ENCODE assay signal across 1 cellular context in genomic region chr22:43101306-43101705, GRCh38.
TF ChIP-seq lines count a peak whose summit lies in the region.

No MANE protein-coding gene starts in this region.

TF ChIP-seq in liver, 16 proteins besides CTCF, POLR2A, EP300 and RAD21 (continued from another document):
- TF ChIP-seq, protein P1, sequence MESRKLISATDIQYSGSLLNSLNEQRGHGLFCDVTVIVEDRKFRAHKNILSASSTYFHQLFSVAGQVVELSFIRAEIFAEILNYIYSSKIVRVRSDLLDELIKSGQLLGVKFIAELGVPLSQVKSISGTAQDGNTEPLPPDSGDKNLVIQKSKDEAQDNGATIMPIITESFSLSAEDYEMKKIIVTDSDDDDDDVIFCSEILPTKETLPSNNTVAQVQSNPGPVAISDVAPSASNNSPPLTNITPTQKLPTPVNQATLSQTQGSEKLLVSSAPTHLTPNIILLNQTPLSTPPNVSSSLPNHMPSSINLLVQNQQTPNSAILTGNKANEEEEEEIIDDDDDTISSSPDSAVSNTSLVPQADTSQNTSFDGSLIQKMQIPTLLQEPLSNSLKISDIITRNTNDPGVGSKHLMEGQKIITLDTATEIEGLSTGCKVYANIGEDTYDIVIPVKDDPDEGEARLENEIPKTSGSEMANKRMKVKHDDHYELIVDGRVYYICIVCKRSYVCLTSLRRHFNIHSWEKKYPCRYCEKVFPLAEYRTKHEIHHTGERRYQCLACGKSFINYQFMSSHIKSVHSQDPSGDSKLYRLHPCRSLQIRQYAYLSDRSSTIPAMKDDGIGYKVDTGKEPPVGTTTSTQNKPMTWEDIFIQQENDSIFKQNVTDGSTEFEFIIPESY (IDR thresholded peaks at IDR 0.05), result no peak
- TF ChIP-seq GABPA (IDR thresholded peaks at IDR 0.05 in 1 of 2, conservative IDR thresholded peaks at IDR 0.05 in 1 of 2) (no peak), NR2F2 (IDR thresholded peaks at IDR 0.05) (peak; percentile 68), TAF1 (conservative IDR thresholded peaks at IDR 0.05) (no peak), HNF4A (conservative IDR thresholded peaks at IDR 0.05) (no peak), YY1 (IDR thresholded peaks at IDR 0.05) (peak; percentile 10), HNF4G (IDR thresholded peaks at IDR 0.05) (no peak), EGR1 (IDR thresholded peaks at IDR 0.05; ENCODE audit: low read depth in 2 of 2) (no peak), REST (IDR thresholded peaks at IDR 0.05) (no peak), JUND (IDR thresholded peaks at IDR 0.05) (no peak), FOXA2 (IDR thresholded peaks at IDR 0.05) (no peak)
- TF ChIP-seq, protein P2, sequence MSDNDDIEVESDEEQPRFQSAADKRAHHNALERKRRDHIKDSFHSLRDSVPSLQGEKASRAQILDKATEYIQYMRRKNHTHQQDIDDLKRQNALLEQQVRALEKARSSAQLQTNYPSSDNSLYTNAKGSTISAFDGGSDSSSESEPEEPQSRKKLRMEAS (IDR thresholded peaks at IDR 0.05), result no peak
